23 cellular contexts compared by ENCODE assay signal in genomic region chr17:26765860-26766709, GRCh38.
"Had no signal": no experiment of that assay in that cellular context is flagged by ENCODE, and none has a peak within 500 bp of the region (broad histone marks: within the 10 kb centered on the region; RNA-seq: fewer than 3 reads in every experiment).

No MANE protein-coding gene starts in this region.

- H3K36me3 ChIP-seq: Peyer's patch had no signal

- H3K27me3 ChIP-seq: Peyer's patch had no signal

- H3K4me1 Mint-ChIP-seq: activated B cell treated with CpG ODN at 0.5 μM for 24 hours; activated CD4-positive, alpha-beta memory T cell treated with anti-CD3 and anti-CD28 coated beads, Interleukin-2, amount 10 ng/mL, durations not matched to agents 7 days and 5 days; activated naive CD4-positive, alpha-beta T cell treated with anti-CD3 and anti-CD28 coated beads, Interleukin-2, amount 10 ng/mL, durations not matched to agents 7 days and 5 days; activated naive CD8-positive, alpha-beta T cell treated with anti-CD3 and anti-CD28 coated beads for 36 hours; T-cell had no signal

- H3K27ac ChIP-seq: KMS-11, Peyer's patch, RWPE1 had no signal

- H3K27me3 Mint-ChIP-seq: activated B cell treated with CpG ODN at 0.5 μM for 24 hours; activated CD4-positive, alpha-beta memory T cell treated with anti-CD3 and anti-CD28 coated beads, Interleukin-2, amount 10 ng/mL, durations not matched to agents 7 days and 5 days; activated naive CD4-positive, alpha-beta T cell treated with anti-CD3 and anti-CD28 coated beads, Interleukin-2, amount 10 ng/mL, durations not matched to agents 7 days and 5 days had no signal

- DNase-seq: activated B cell treated with CpG ODN at 0.5 μM for 24 hours; activated CD4-positive, alpha-beta memory T cell treated with anti-CD3 and anti-CD28 coated beads, Interleukin-2, amount 10 ng/mL, durations not matched to agents 7 days and 5 days; activated CD4-positive, alpha-beta T cell treated with anti-CD3 and anti-CD28 coated beads, Interleukin-2, amount 10 ng/mL, durations not matched to agents 7 days and 5 days; activated gamma-delta T cell treated with Interleukin-2 at 50 U/mL for 16 hours; activated naive CD4-positive, alpha-beta T cell treated with anti-CD3 and anti-CD28 coated beads, Interleukin-2, amount 10 ng/mL, durations not matched to agents 7 days and 5 days; activated naive CD8-positive, alpha-beta T cell treated with anti-CD3 and anti-CD28 coated beads for 36 hours; activated T-cell treated with anti-CD3 and anti-CD28 coated beads for 4 hours; activated T-cell treated with anti-CD3 and anti-CD28 coated beads, Interleukin-2, amount 50 U/mL, for 48 hours; NCI-H1092; NCI-H1417; NCI-H1930; NCI-H2107; NCI-H510A treated with DMSO at 0.1 percent for 48 hours; NCI-H69; NK-92 treated with Interleukin-12 subunit alpha and Interleukin-12 subunit beta, amount 100 ng/mL, for 24 hours; Peyer's patch; SHP77 treated with DMSO at 0.1 percent for 48 hours; T-cell; T-helper 2 cell; T1000 had no signal

- H3K4me1 ChIP-seq: Peyer's patch had no signal

- H3K4me3 ChIP-seq: Peyer's patch had no signal

- H3K36me3 Mint-ChIP-seq: T-cell had no signal

- H3K27ac Mint-ChIP-seq: activated B cell treated with CpG ODN at 0.5 μM for 24 hours; activated CD4-positive, alpha-beta memory T cell treated with anti-CD3 and anti-CD28 coated beads, Interleukin-2, amount 10 ng/mL, durations not matched to agents 7 days and 5 days; activated naive CD8-positive, alpha-beta T cell treated with anti-CD3 and anti-CD28 coated beads for 36 hours; activated T-helper 2 cell treated with anti-CD3 and anti-CD28 coated beads, Interferon-gamma antibody, Interleukin-2, Interleukin-4, amounts not matched to agents 10 μg/mL and 5 μg/mL and 100 μg/mL, durations not matched to agents 14 hours and 24 hours and 36 hours; T-cell had no signal

- H3K4me3 Mint-ChIP-seq: activated B cell treated with CpG ODN at 0.5 μM for 24 hours; activated CD4-positive, alpha-beta memory T cell treated with anti-CD3 and anti-CD28 coated beads, Interleukin-2, amount 10 ng/mL, durations not matched to agents 7 days and 5 days; activated naive CD4-positive, alpha-beta T cell treated with anti-CD3 and anti-CD28 coated beads, Interleukin-2, amount 10 ng/mL, durations not matched to agents 7 days and 5 days; activated naive CD8-positive, alpha-beta T cell treated with anti-CD3 and anti-CD28 coated beads for 36 hours; T-cell had no signal

- ATAC-seq: T-cell had no signal
